9 cellular contexts compared by ENCODE assay signal in the genomic region with DNA sequence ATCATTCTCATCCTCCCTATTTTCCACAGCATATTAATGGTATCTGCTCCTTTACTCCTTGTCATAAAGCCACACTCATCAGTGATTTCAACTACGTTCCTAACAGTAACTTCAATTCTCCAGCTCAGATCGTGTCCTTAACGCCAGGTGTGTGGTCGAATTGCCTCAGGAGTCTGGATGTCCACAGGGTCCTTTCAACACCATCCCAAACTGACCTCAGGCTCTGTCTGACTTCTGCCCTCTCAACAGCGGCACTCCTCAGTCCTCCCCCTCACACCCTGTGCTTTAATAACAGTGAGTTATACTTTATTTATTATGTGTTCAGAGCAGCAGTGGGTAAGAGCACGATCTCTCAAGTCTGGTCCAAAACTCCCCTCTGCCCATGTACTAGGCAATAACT.
"Had no signal": no experiment of that assay in that cellular context is flagged by ENCODE, and none has a peak within 500 bp of the region (broad histone marks: within the 10 kb centered on the region; RNA-seq: fewer than 3 reads in every experiment).

No MANE protein-coding gene starts in this region.

- FAIRE-seq: HepG2, K562 had no signal

- H3K9ac ChIP-seq: GM23248 had no signal

- ATAC-seq: HepG2, K562 had no signal

- DNase-seq: GM23248, GOT3, H7, HFFc6, KG1 had no signal

- H3K9me3 ChIP-seq: HAP-1 had no signal

- H3K4me3 ChIP-seq: GM23248, HAP-1, K562 had no signal

- H3K4me1 ChIP-seq: HAP-1 had no signal

- H2AFZ ChIP-seq: GM23248 had no signal

- H3K27ac ChIP-seq: GM23248, HL-60 had no signal
